14 cellular contexts compared by ENCODE assay signal in the genomic region with DNA sequence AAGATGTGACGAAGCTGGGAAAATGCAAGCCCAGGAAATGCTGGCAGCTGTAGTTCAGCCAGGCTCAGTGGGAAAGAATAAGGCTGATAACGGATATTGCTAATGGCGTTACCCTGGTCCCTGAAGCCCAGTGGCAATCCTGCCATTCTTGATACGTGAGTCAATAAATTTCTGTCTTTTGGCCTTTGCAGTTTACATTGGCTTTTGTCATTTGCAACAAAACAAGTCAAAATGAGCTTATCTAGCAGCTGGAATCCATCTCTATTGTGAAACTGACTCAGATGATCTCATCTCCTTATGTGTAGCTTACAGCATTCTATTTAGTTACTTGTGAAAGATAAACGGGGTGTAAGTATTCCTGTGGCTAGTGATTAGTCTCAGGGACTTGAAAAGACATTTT. TPM values are rescaled to one million over a fixed set of nuclear protein-coding genes. Genes with fewer than 3 reads are reported as not detected.
A peak's percentile ranks its signal among the peaks of the same experiment; 100 is the strongest.
DNase-seq lines count a peak whose midpoint lies in the region; ATAC-seq, FAIRE-seq and TF ChIP-seq lines count a peak whose summit lies in the region.
"Had no signal": no experiment of that assay in that cellular context is flagged by ENCODE, and none has a peak within 500 bp of the region (broad histone marks: within the 10 kb centered on the region; RNA-seq: fewer than 3 reads in every experiment).

No MANE protein-coding gene starts in this region.

- no peak overlapping the region for H3K27ac Mint-ChIP-seq in astrocyte (ENCODE audit: unreplicated experiment)
- H3K27ac Mint-ChIP-seq: activated T-helper 17 cell treated with anti-CD3 and anti-CD28 coated beads, Interleukin-2, amount 50 U/mL, for 72 hours had no signal

- ATAC-seq in left cardiac atrium = peak in 1 of 2 donors; percentile 81
- ATAC-seq: activated T-helper 17 cell treated with anti-CD3 and anti-CD28 coated beads, Interleukin-2, amount 50 U/mL, for 72 hours had no signal

- H3K9me2 ChIP-seq in GM23248 (ENCODE audit: insufficient read depth) = no peaks in the 10 kb centered on the region

- H4K20me1 ChIP-seq in GM23248 (ENCODE audit: insufficient read depth) = no peaks in the 10 kb centered on the region
- no peaks in the 10 kb centered on the region for H4K20me1 ChIP-seq in astrocyte (ENCODE audit: insufficient read depth, low read length)

- H3K27me3 ChIP-seq in GM23248 (replicated peaks; ENCODE audit: insufficient read depth) = no peaks in the 10 kb centered on the region
- H3K27me3 ChIP-seq in astrocyte (ENCODE audit: insufficient read depth, low read length) = no peaks in the 10 kb centered on the region
- H3K27me3 ChIP-seq: breast epithelium had no signal

- DNase-seq in GM23248 (peak; percentile 77), astrocyte (ENCODE audit: low read depth) (peak; percentile 98), left cardiac atrium (peak; percentile 33), renal cortical epithelial cell (ENCODE audit: low read depth) (peak; percentile 3), OCI-M2 (lab: John Stamatoyannopoulos, UW; ENCODE audit: unreplicated experiment) (no peak), NCI-H2196 (lab: John Stamatoyannopoulos, UW; ENCODE audit: unreplicated experiment) (no peak), GM19240 (ENCODE audit: insufficient read length, low spot score) (no peak)
- DNase-seq: NCI-H2171 treated with DMSO at 0.1 percent for 48 hours, OCI-M1 had no signal

- H3K4me1 ChIP-seq in GM23248 (ENCODE audit: insufficient read depth) (peaks cover 17% of the 10 kb centered on the region), astrocyte (ENCODE audit: insufficient read depth, low read length) (peaks cover 9% of the 10 kb centered on the region)
- H3K4me1 ChIP-seq: breast epithelium had no signal

- H3K27me3 Mint-ChIP-seq in astrocyte (ENCODE audit: low read depth, unreplicated experiment) = no peaks in the 10 kb centered on the region
- H3K27me3 Mint-ChIP-seq: activated T-helper 17 cell treated with anti-CD3 and anti-CD28 coated beads, Interleukin-2, amount 50 U/mL, for 72 hours had no signal

- H2AFZ ChIP-seq in GM23248 (peak overlapping the region; percentile 28; the same call in 1 of the 2 replicates), astrocyte (ENCODE audit: low read depth, low read length) (no peak overlapping the region)

- H3K9me3 ChIP-seq in GM23248 (ENCODE audit: low read depth) (no peaks in the 10 kb centered on the region), astrocyte (ENCODE audit: insufficient read depth, low read depth, low read length) (no peaks in the 10 kb centered on the region)
- H3K9me3 ChIP-seq: breast epithelium, thoracic aorta had no signal

- peaks cover 4% of the 10 kb centered on the region for H3K36me3 Mint-ChIP-seq in astrocyte (ENCODE audit: low read depth, unreplicated experiment)

- H3K9ac ChIP-seq in GM23248 (no peak overlapping the region), astrocyte (ENCODE audit: low read length) (no peak overlapping the region)
- H3K9ac ChIP-seq: KMS-11 had no signal

- TF ChIP-seq CTCF in astrocyte (IDR thresholded peaks at IDR 0.05; ENCODE audit: insufficient read depth, low read depth, low read length) = no peak

- H3K79me2 ChIP-seq in GM23248 (ENCODE audit: insufficient read depth) = no peaks in the 10 kb centered on the region
- no peaks in the 10 kb centered on the region for H3K79me2 ChIP-seq in astrocyte (ENCODE audit: insufficient read depth, low read length)

- intact Hi-C loops in left cardiac atrium (cut with DNase I) = no loop called here

- no peaks in the 10 kb centered on the region for H3K9me3 Mint-ChIP-seq in astrocyte (ENCODE audit: unreplicated experiment)
- H3K9me3 Mint-ChIP-seq: activated T-helper 17 cell treated with anti-CD3 and anti-CD28 coated beads, Interleukin-2, amount 50 U/mL, for 72 hours had no signal

- WGBS in GM23248 (ENCODE audit: low coverage in 1 of 2, low lambda C conversion rate in 2 of 2, missing lambda C conversion rate in 2 of 2), 2 experiments = 38 to 42% methylated on average over 5 of the region's 5 CpGs

- H3K4me1 Mint-ChIP-seq in astrocyte (ENCODE audit: low read depth, unreplicated experiment) = peaks cover 3% of the 10 kb centered on the region
- H3K4me1 Mint-ChIP-seq: activated T-helper 17 cell treated with anti-CD3 and anti-CD28 coated beads, Interleukin-2, amount 50 U/mL, for 72 hours had no signal

- peak overlapping the region; percentile 15 for H3K4me2 ChIP-seq in GM23248 (ENCODE audit: unreplicated experiment)
- peak overlapping the region; percentile 42 for H3K4me2 ChIP-seq in astrocyte (ENCODE audit: low read length)
- H3K4me2 ChIP-seq: KMS-11 had no signal

- H3K4me3 Mint-ChIP-seq in astrocyte (ENCODE audit: unreplicated experiment) = no peak overlapping the region
- H3K4me3 Mint-ChIP-seq: activated T-helper 17 cell treated with anti-CD3 and anti-CD28 coated beads, Interleukin-2, amount 50 U/mL, for 72 hours had no signal

- in situ Hi-C loops in GM23248 (cut with MboI) = loop anchor here (25.0 kb wide), 1 partner anchor 1625 kb away; no protein-coding TSS in a partner anchor

- FAIRE-seq in astrocyte (lab: Jason Lieb, UNC) = peak; percentile 80
- FAIRE-seq: endometrium had no signal

- 0 out of 2 replicates have a peak, but pooled peaks cover 14% of the 10 kb centered on the region for H3F3A ChIP-seq in GM23248 (ENCODE audit: insufficient read depth)

- H3K36me3 ChIP-seq in GM23248 (ENCODE audit: low read depth) (peaks cover 11% of the 10 kb centered on the region; the same call in 1 of the 2 replicates), astrocyte (ENCODE audit: insufficient read depth, low read length) (no peaks in the 10 kb centered on the region)
- H3K36me3 ChIP-seq: breast epithelium, thoracic aorta had no signal

- H3K4me3 ChIP-seq in GM23248 = no peak overlapping the region
- H3K4me3 ChIP-seq in astrocyte (ENCODE audit: insufficient read depth, low read depth, low read length) = no peak overlapping the region
- H3K4me3 ChIP-seq: breast epithelium, thoracic aorta had no signal

- H3K27ac ChIP-seq in GM23248 (peak overlapping the region; percentile 53), astrocyte (ENCODE audit: low read depth, low read length) (peak overlapping the region; percentile 46)
- H3K27ac ChIP-seq: KMS-11, thoracic aorta had no signal

RNA-seq across cellular contexts. Expression of a gene that starts 43.8 kb away (rescaled TPM):
- total RNA-seq in GM23248 (2014; rRNA removed; shearing (Covaris generic)) = 20.6 and 30.9 TPM in 2 replicates
- 30.2 and 33.6 TPM in 2 replicates for polyA plus RNA-seq in GM23248 (2016; fragmentation: Nextera tagmentation; extraction: Ambion mirVana)
- total RNA-seq in astrocyte (17.0 and 18.1 TPM in 2 replicates), left cardiac atrium (1 to 10 TPM; 8.6 to 8.9 TPM), renal cortical epithelial cell (16.4 and 40.3 TPM in 2 replicates)

RNA-seq across cellular contexts. Expression of a gene that starts 44.9 kb away (rescaled TPM):
- 72.1 and 86.1 TPM in 2 replicates for total RNA-seq in GM23248 (2014; rRNA removed; shearing (Covaris generic))
- polyA plus RNA-seq in GM23248 (2016; fragmentation: Nextera tagmentation; extraction: Ambion mirVana) = 110 and 112 TPM in 2 replicates
- total RNA-seq in astrocyte = 126 and 131 TPM in 2 replicates
- total RNA-seq in left cardiac atrium = 10 to 100 TPM; 36.7 to 51.1 TPM
- 152 and 205 TPM in 2 replicates for total RNA-seq in renal cortical epithelial cell

Comparison
In these comparisons a context has a peak if more than half of its experiments do, and no peak if none do; other contexts are left out.
1. DNase-seq: peak in GM23248 (single experiment), astrocyte (single experiment), left cardiac atrium (single experiment) and renal cortical epithelial cell (single experiment); none in OCI-M2 (single experiment), NCI-H2196 (single experiment) and GM19240 (single experiment).